ENCODE assay signal across 7 cellular contexts in the genomic region with DNA sequence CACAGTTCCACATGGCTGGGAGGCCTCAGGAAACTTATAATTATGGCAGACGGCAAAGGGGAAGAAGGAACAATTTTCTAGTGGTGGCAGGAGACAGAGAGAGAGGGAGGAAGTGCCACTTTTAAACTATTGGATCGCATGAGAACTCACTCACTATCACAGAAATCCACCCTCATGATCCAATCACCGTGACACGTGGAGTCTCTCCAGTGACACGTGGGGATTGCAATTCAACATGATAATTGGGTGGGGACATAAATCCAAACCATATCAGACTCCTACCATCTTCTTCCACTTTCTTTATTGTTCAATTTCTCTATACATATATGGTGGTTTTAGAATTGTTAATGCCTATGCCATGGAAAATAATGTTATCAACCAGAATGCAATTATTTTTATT.
"Had no signal": no experiment of that assay in that cellular context is flagged by ENCODE, and none has a peak within 500 bp of the region (broad histone marks: within the 10 kb centered on the region; RNA-seq: fewer than 3 reads in every experiment).

No MANE protein-coding gene starts in this region.

- H3K27ac ChIP-seq: HL-60, KMS-11 had no signal

- H3K4me3 ChIP-seq: K562 had no signal

- ATAC-seq: K562 had no signal

- H3K36me3 Mint-ChIP-seq: IgD-negative memory B cell had no signal

- H3K27me3 Mint-ChIP-seq: IgD-negative memory B cell had no signal

- H3K4me3 Mint-ChIP-seq: IgD-negative memory B cell had no signal

- H3K4me2 ChIP-seq: KMS-11 had no signal

- FAIRE-seq: HTR-8/SVneo, K562 had no signal

- H3K9ac ChIP-seq: KMS-11 had no signal

- H3K27ac Mint-ChIP-seq: IgD-negative memory B cell had no signal

- DNase-seq: IMR-90, KG1 had no signal

- H3K4me1 Mint-ChIP-seq: IgD-negative memory B cell had no signal
